20 cellular contexts compared by ENCODE assay signal in genomic region chr3:110598847-110599490, GRCh38.
A peak's percentile ranks its signal among the peaks of the same experiment; 100 is the strongest.
DNase-seq lines count a peak whose midpoint lies in the region; ATAC-seq and TF ChIP-seq lines count a peak whose summit lies in the region.
"Had no signal": no experiment of that assay in that cellular context is flagged by ENCODE, and none has a peak within 500 bp of the region (broad histone marks: within the 10 kb centered on the region; RNA-seq: fewer than 3 reads in every experiment).

No MANE protein-coding gene starts in this region.

- peaks cover 25% of the 10 kb centered on the region for H3K9me3 Mint-ChIP-seq in endodermal cell
- H3K9me3 Mint-ChIP-seq in CD4-positive, alpha-beta T cell: peaks cover 5% of the 10 kb centered on the region
- H3K9me3 Mint-ChIP-seq: activated B cell treated with CpG ODN at 0.5 μM for 24 hours; T-helper 2 cell treated with Interferon-gamma antibody and Interleukin-4, amounts not matched to agents 5 μg/mL and 100 μg/mL, for 36 hours had no signal

- peak overlapping the region; percentile 48 for H3K27ac Mint-ChIP-seq in endodermal cell
- no peak overlapping the region for H3K27ac Mint-ChIP-seq in CD4-positive, alpha-beta T cell
- H3K27ac Mint-ChIP-seq: activated B cell treated with CpG ODN at 0.5 μM for 24 hours; activated CD8-positive, alpha-beta T cell treated with anti-CD3 and anti-CD28 coated beads for 36 hours; CD4-positive, alpha-beta memory T cell; T-helper 2 cell treated with Interferon-gamma antibody and Interleukin-4, amounts not matched to agents 5 μg/mL and 100 μg/mL, for 36 hours had no signal

- intact Hi-C loops in CD4-positive, alpha-beta T cell (cut with DNase I, micrococcal nuclease): no loop called here

- DNase-seq in EH (ENCODE audit: low read depth) (peak; percentile 88), endodermal cell (no peak), iPS-NIHi11 (ENCODE audit: low spot score) (peak; percentile 3), GM20000 (ENCODE audit: low spot score) (no peak), T-helper 1 cell (no peak), DMS 273 treated with DMSO at 0.1 percent for 48 hours (lab: John Stamatoyannopoulos, UW) (no peak)
- no peak for DNase-seq in CD4-positive, alpha-beta T cell
- DNase-seq: activated B cell treated with CpG ODN at 0.5 μM for 24 hours; activated CD8-positive, alpha-beta T cell treated with anti-CD3 and anti-CD28 coated beads for 36 hours; activated naive CD4-positive, alpha-beta T cell treated with Interleukin-2 at 50 U/mL for 16 hours; activated T-cell treated with anti-CD3 and anti-CD28 coated beads, Interleukin-2, amount 50 U/mL, for 1 hour; CD4-positive, alpha-beta memory T cell; left ventricle myocardium inferior; MG63; NCI-H1436; NCI-H748 treated with DMSO at 0.1 percent for 48 hours; stimulated activated CD4-positive, alpha-beta T cell treated with anti-CD3 and anti-CD28 coated beads, Interleukin-15, amount 100 ng/mL, for 24 hours had no signal

- POLR2A ChIA-PET in CD4-positive, alpha-beta T cell (lab: Charles Lee): no interaction called here

- H3K27ac ChIP-seq in HUES64 (ENCODE audit: low read depth, low read length) (peak overlapping the region; percentile 95), endodermal cell (ENCODE audit: low read depth, low read length) (no peak overlapping the region)
- H3K27ac ChIP-seq in CD4-positive, alpha-beta T cell (ENCODE audit: low read depth, low read length): no peak overlapping the region
- H3K27ac ChIP-seq: foreskin keratinocyte, left ventricle myocardium inferior had no signal

- peaks cover 15% of the 10 kb centered on the region for H3K36me3 Mint-ChIP-seq in endodermal cell (ENCODE audit: low read depth)
- H3K36me3 Mint-ChIP-seq in CD4-positive, alpha-beta T cell (ENCODE audit: low read depth): no peaks in the 10 kb centered on the region
- H3K36me3 Mint-ChIP-seq: CD4-positive, alpha-beta memory T cell had no signal

- H3K4me1 Mint-ChIP-seq in endodermal cell: no peaks in the 10 kb centered on the region
- no peaks in the 10 kb centered on the region for H3K4me1 Mint-ChIP-seq in CD4-positive, alpha-beta T cell (ENCODE audit: low read depth)
- H3K4me1 Mint-ChIP-seq: activated B cell treated with CpG ODN at 0.5 μM for 24 hours; CD4-positive, alpha-beta memory T cell had no signal

- TF ChIP-seq CTCF in endodermal cell (conservative IDR thresholded peaks at IDR 0.05): no peak
- TF ChIP-seq CTCF in GM20000 (IDR thresholded peaks at IDR 0.05; ENCODE audit: extremely low read depth, missing control alignments): no peak
- TF ChIP-seq CTCF in CD4-positive, alpha-beta T cell (IDR thresholded peaks at IDR 0.05): no peak

- CTCF ChIA-PET in CD4-positive, alpha-beta T cell (lab: Charles Lee): no interaction called here

- H3K27me3 ChIP-seq in HUES64 (ENCODE audit: insufficient read depth, low read length) (no peaks in the 10 kb centered on the region), endodermal cell (ENCODE audit: control insufficient read depth, insufficient read depth, low read length, poor library complexity, severe bottlenecking) (no peaks in the 10 kb centered on the region)
- no peaks in the 10 kb centered on the region for H3K27me3 ChIP-seq in CD4-positive, alpha-beta T cell (ENCODE audit: control insufficient read depth, insufficient read depth, low read length)
- H3K27me3 ChIP-seq: foreskin keratinocyte, MG63 had no signal

- H3K9me3 ChIP-seq in HUES64 (ENCODE audit: insufficient read depth, low read depth, low read length) (peaks cover 14% of the 10 kb centered on the region), endodermal cell (ENCODE audit: control insufficient read depth, low read length) (peaks cover 18% of the 10 kb centered on the region)
- peaks cover 10% of the 10 kb centered on the region for H3K9me3 ChIP-seq in CD4-positive, alpha-beta T cell (ENCODE audit: control insufficient read depth, low read length)

- no peak overlapping the region; the same call in 1 of the 2 replicates for H3K4me3 ChIP-seq in HUES64 (ENCODE audit: low read length)
- H3K4me3 ChIP-seq in endodermal cell (ENCODE audit: low read length): no peak overlapping the region
- H3K4me3 ChIP-seq: left ventricle myocardium inferior, MG63 had no signal

- H3K27me3 Mint-ChIP-seq in endodermal cell (ENCODE audit: insufficient read depth): no peaks in the 10 kb centered on the region
- H3K27me3 Mint-ChIP-seq in CD4-positive, alpha-beta T cell: peaks cover 9% of the 10 kb centered on the region
- H3K27me3 Mint-ChIP-seq: activated B cell treated with CpG ODN at 0.5 μM for 24 hours had no signal

- no peak for ATAC-seq in CD4-positive, alpha-beta T cell (ENCODE audit: poor library complexity)
- ATAC-seq: activated CD8-positive, alpha-beta T cell treated with anti-CD3 and anti-CD28 coated beads for 36 hours; foreskin keratinocyte had no signal

- H3K4me3 Mint-ChIP-seq in endodermal cell: no peak overlapping the region
- H3K4me3 Mint-ChIP-seq in CD4-positive, alpha-beta T cell: no peak overlapping the region
- H3K4me3 Mint-ChIP-seq: activated B cell treated with CpG ODN at 0.5 μM for 24 hours; activated CD8-positive, alpha-beta T cell treated with anti-CD3 and anti-CD28 coated beads for 36 hours; CD4-positive, alpha-beta memory T cell; T-helper 2 cell treated with Interferon-gamma antibody and Interleukin-4, amounts not matched to agents 5 μg/mL and 100 μg/mL, for 36 hours had no signal

- peaks cover 4% of the 10 kb centered on the region; the same call in 1 of the 2 replicates for H3K36me3 ChIP-seq in HUES64 (ENCODE audit: insufficient read depth, low read length)
- no peaks in the 10 kb centered on the region for H3K36me3 ChIP-seq in endodermal cell (ENCODE audit: control insufficient read depth, insufficient read depth, low read length)
- H3K36me3 ChIP-seq: left ventricle myocardium inferior, MG63 had no signal

- H3K4me1 ChIP-seq in HUES64 (ENCODE audit: insufficient read depth, low read length) (peaks cover 35% of the 10 kb centered on the region), endodermal cell (ENCODE audit: control insufficient read depth, insufficient read depth, low read length) (no peaks in the 10 kb centered on the region)
- H3K4me1 ChIP-seq: foreskin keratinocyte, left ventricle myocardium inferior had no signal

- H3K9ac ChIP-seq in HUES64 (ENCODE audit: low read depth, low read length): 0 out of 2 replicates have a peak overlapping the region, but pooled peaks have one; percentile 10
- H3K9ac ChIP-seq in endodermal cell (ENCODE audit: extremely low read depth, low read length, poor library complexity, severe bottlenecking): no peak overlapping the region

Comparison
In these comparisons a context has a peak if more than half of its experiments do, and no peak if none do; other contexts are left out.
1. DNase-seq: peak in EH (single experiment) and iPS-NIHi11 (single experiment); none in endodermal cell (single experiment), GM20000 (single experiment), T-helper 1 cell (0 of 5), DMS 273 treated with DMSO at 0.1 percent for 48 hours (single experiment) and CD4-positive, alpha-beta T cell (0 of 10).